Comparison of ENCODE assay signal across 11 cellular contexts in the genomic region with DNA sequence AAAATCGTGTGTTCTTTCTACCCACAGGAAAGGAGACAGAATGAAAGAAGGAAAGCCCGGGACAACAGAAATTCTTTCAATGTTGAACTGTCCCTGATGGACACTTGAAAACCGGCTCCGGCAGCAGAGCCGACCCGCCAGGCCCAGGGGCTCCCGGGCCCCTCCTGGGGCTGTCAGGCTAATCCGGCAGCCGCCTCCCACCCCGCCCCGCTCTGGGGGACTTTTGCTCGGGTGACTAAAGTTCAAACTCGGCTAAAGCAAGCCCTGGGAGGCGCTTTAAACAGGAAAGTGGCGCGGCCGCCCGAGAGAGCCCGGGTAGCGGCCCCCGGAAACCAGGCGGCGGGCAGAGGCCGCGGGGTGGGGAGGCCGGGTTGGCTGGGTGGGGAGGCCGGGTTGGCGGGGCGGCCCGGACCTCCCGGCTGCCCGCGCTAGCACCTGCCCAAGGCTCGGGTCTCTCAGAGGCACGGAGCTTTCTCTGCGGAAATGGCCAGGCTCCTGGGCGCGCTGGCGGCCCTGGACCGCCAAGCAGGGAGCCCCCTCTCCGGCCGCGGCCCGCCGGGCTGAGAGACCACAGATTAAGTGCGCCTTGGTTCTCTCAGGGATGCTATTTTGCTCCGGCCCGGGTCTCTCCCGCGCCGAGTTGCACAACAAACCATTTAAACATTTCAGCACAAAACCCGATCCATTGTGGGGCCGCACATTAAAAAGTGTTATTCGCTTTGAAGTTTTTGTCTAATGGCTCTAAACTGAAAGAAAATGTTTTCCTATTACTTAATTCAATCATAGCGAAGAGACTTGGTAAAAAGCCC. TPM values are rescaled to one million over a fixed set of nuclear protein-coding genes. Genes with fewer than 3 reads are reported as not detected.
A peak's percentile ranks its signal among the peaks of the same experiment; 100 is the strongest.
DNase-seq lines count a peak whose midpoint lies in the region; ATAC-seq, FAIRE-seq and TF ChIP-seq lines count a peak whose summit lies in the region.
"Had no signal": no experiment of that assay in that cellular context is flagged by ENCODE, and none has a peak within 500 bp of the region (broad histone marks: within the 10 kb centered on the region; RNA-seq: fewer than 3 reads in every experiment).

No MANE protein-coding gene starts in this region.

- no peak overlapping the region for H3K18ac ChIP-seq in H1 (ENCODE audit: extremely low read depth, low read length)

- no peak overlapping the region for H4K5ac ChIP-seq in H1 (ENCODE audit: insufficient read length, low read depth, low read length)

- no peaks in the 10 kb centered on the region for H3K9me2 ChIP-seq in OCI-LY7 (ENCODE audit: insufficient read depth, low read length)
- H3K9me2 ChIP-seq in GM23248 (ENCODE audit: insufficient read depth): no peaks in the 10 kb centered on the region

- H3K4me1 Mint-ChIP-seq in activated CD4-positive, alpha-beta T cell treated with anti-CD3 and anti-CD28 coated beads for 36 hours: peaks cover 36% of the 10 kb centered on the region
- H3K4me1 Mint-ChIP-seq in stimulated activated effector memory CD8-positive, alpha-beta T cell treated with anti-CD3 and anti-CD28 coated beads, Interleukin-12 subunit alpha, Interleukin-12 subunit beta, amount 100 ng/mL, for 72 hours: peaks cover 43% of the 10 kb centered on the region

- peaks cover 5% of the 10 kb centered on the region; the same call in 1 of the 2 replicates for H3K23me2 ChIP-seq in H1 (ENCODE audit: low read depth, low read length)

- no peak overlapping the region for H3K56ac ChIP-seq in H1 (replicated peaks; ENCODE audit: insufficient read length, low read depth, low read length)

- H3K27me3 Mint-ChIP-seq in activated CD4-positive, alpha-beta T cell treated with anti-CD3 and anti-CD28 coated beads for 36 hours: peaks cover 57% of the 10 kb centered on the region

- H3K4me3 ChIP-seq in OCI-LY7 (ENCODE audit: low read depth, low read length, poor library complexity, severe bottlenecking) (peak overlapping the region; percentile 29), H1 (ENCODE audit: extremely low read depth in 1 of 4, insufficient read depth in 2 of 4, low read depth in 3 of 4, low read length in 4 of 4) (peak overlapping the region in 2 of 4 experiments; percentile 14 to 54; a peak in 3 of 8 replicates), GM23248 (no peak overlapping the region)
- H3K4me3 ChIP-seq: left lung, SK-N-MC had no signal

- no peak overlapping the region for H3K27ac ChIP-seq in OCI-LY7 (ENCODE audit: low read depth, low read length, poor library complexity, severe bottlenecking)
- no peak overlapping the region for H3K27ac ChIP-seq in H1 (ENCODE audit: low read depth, low read length)
- no peak overlapping the region for H3K27ac ChIP-seq in GM23248
- H3K27ac ChIP-seq: left lung, SK-N-MC had no signal

- CTCF ChIA-PET in activated CD4-positive, alpha-beta T cell treated with anti-CD3 and anti-CD28 coated beads for 36 hours (lab: Charles Lee): interaction anchor here (1.1 to 1.7 kb wide), 4 partner anchors 10 to 41 kb away, joined by 3 to 6 read pairs (median 4); no protein-coding TSS in a partner anchor
- CTCF ChIA-PET in OCI-LY7 (lab: Charles Lee; ENCODE audit: unreplicated experiment): no interaction called here
- CTCF ChIA-PET in H1 (lab: Charles Lee; ENCODE audit: partially characterized antibody): interaction anchor here (0.6 to 14.1 kb wide), 7 partner anchors 13 to 968 kb away, joined by 3 to 154 read pairs (median 3); no protein-coding TSS in a partner anchor

- no peak overlapping the region for H3K14ac ChIP-seq in H1 (ENCODE audit: insufficient read length)

- no peaks in the 10 kb centered on the region for H3K79me1 ChIP-seq in H1 (ENCODE audit: low read depth, low read length)

- no peak overlapping the region for H2BK120ac ChIP-seq in H1 (replicated peaks; ENCODE audit: low read depth, low read length)

- H2BK20ac ChIP-seq in H1 (ENCODE audit: low read length): no peak overlapping the region

- H3K4me1 ChIP-seq in OCI-LY7 (ENCODE audit: insufficient read depth, low read length, poor library complexity, severe bottlenecking) (peaks cover 12% of the 10 kb centered on the region), H1 (replicated peaks in 1 of 4; ENCODE audit: control insufficient read depth in 3 of 4, insufficient read depth in 4 of 4, low read length in 3 of 4) (peaks cover 5 to 31% (median 20%) of the 10 kb centered on the region in 4 experiments), GM23248 (ENCODE audit: insufficient read depth) (no peaks in the 10 kb centered on the region)

- no peak for TF ChIP-seq EP300 in H1 (IDR thresholded peaks at IDR 0.05; ENCODE audit: borderline replicate concordance in 1 of 2, low read depth in 2 of 2, low read length in 2 of 2)

- in situ Hi-C loops in GM23248 (cut with MboI): no loop called here

- intact Hi-C loops in activated CD4-positive, alpha-beta T cell treated with anti-CD3 and anti-CD28 coated beads for 36 hours (cut with DNase I, micrococcal nuclease): loop anchor here (2.0 to 5.0 kb wide), 3 partner anchors 38 to 133 kb away; a partner anchor contains a TSS
- intact Hi-C loops in OCI-LY7 (cut with micrococcal nuclease; ENCODE audit: unreplicated experiment): no loop called here

- BruUV-seq in OCI-LY7 (replicated peaks; lab: Mats Ljungman, UMichigan): no TSS peak

- no peak overlapping the region for H2AK5ac ChIP-seq in H1 (ENCODE audit: low read depth, low read length)

- H3K27ac Mint-ChIP-seq in activated CD4-positive, alpha-beta T cell treated with anti-CD3 and anti-CD28 coated beads for 36 hours: no peak overlapping the region
- no peak overlapping the region for H3K27ac Mint-ChIP-seq in stimulated activated effector memory CD8-positive, alpha-beta T cell treated with anti-CD3 and anti-CD28 coated beads, Interleukin-12 subunit alpha, Interleukin-12 subunit beta, amount 100 ng/mL, for 72 hours

- peaks cover 71 to 80% (median 76%) of the 10 kb centered on the region in 4 experiments for H3K27me3 ChIP-seq in H1 (replicated peaks in 1 of 4; ENCODE audit: control insufficient read depth in 3 of 4, extremely low read depth in 1 of 4, insufficient read depth in 3 of 4, low read length in 3 of 4)
- H3K27me3 ChIP-seq in GM23248 (replicated peaks; ENCODE audit: insufficient read depth): peaks cover 66% of the 10 kb centered on the region

- H4K91ac ChIP-seq in H1 (replicated peaks; ENCODE audit: insufficient read length, low read length): no peak overlapping the region

- no peak for FAIRE-seq in H1 (lab: Jason Lieb, UNC)
- FAIRE-seq in GM19239 (lab: Jason Lieb, UNC): no peak

- TF ChIP-seq CTCF in OCI-LY7 (conservative IDR thresholded peaks at IDR 0.05; ENCODE audit: low read length): no peak
- no peak for TF ChIP-seq CTCF in H1 (IDR thresholded peaks at IDR 0.05; ENCODE audit: control extremely low read depth in 1 of 3, insufficient read depth in 1 of 3, low read depth in 1 of 3, low read length in 3 of 3)

- DNase-seq in activated CD4-positive, alpha-beta T cell treated with anti-CD3 and anti-CD28 coated beads for 36 hours: peak; percentile 40
- no peak for DNase-seq in activated CD4-positive, alpha-beta T cell treated with anti-CD3 and anti-CD28 coated beads for 1 hour
- DNase-seq in OCI-LY7 (ENCODE audit: low spot score) (peak; percentile 13), H1 (ENCODE audit: low read depth in 1 of 2, low spot score in 2 of 2) (peak in 1 of 2 experiments; percentile 63), GM23248 (no peak), NCI-H1105 treated with DMSO at 0.1 percent for 48 hours (lab: John Stamatoyannopoulos, UW) (no peak), GM19239 (ENCODE audit: insufficient read length, low spot score) (no peak)
- no peak for DNase-seq in stimulated activated effector memory CD8-positive, alpha-beta T cell treated with anti-CD3 and anti-CD28 coated beads, Interleukin-12 subunit alpha, Interleukin-12 subunit beta, amount 100 ng/mL, for 72 hours (ENCODE audit: low spot score in 2 of 2)
- DNase-seq: stimulated activated naive CD4-positive, alpha-beta T cell treated with Interleukin-2 at 50 U/mL for 16 hours had no signal

- no peak overlapping the region for H3K23ac ChIP-seq in H1 (ENCODE audit: insufficient read length)

- POLR2A ChIA-PET in activated CD4-positive, alpha-beta T cell treated with anti-CD3 and anti-CD28 coated beads for 36 hours (lab: Charles Lee): interaction anchor here (0.5 kb wide), 1 partner anchor 348 kb away, joined by 3 read pairs; no protein-coding TSS in a partner anchor
- POLR2A ChIA-PET in OCI-LY7 (lab: Charles Lee) (interaction anchor here (0.7 kb wide), 1 partner anchor 816 kb away, joined by 3 read pairs; no protein-coding TSS in a partner anchor), H1 (lab: Charles Lee; ENCODE audit: partially characterized antibody) (interaction anchor here (0.9 to 1.2 kb wide), 3 partner anchors 32 to 137 kb away, joined by 3 read pairs; no protein-coding TSS in a partner anchor)

- H3K4me2 ChIP-seq in OCI-LY7 (ENCODE audit: low read length) (peak overlapping the region; percentile 37), H1 (ENCODE audit: insufficient read depth in 1 of 2, low read depth in 2 of 2, low read length in 2 of 2) (peak overlapping the region; percentile 49 to 65), GM23248 (ENCODE audit: unreplicated experiment) (no peak overlapping the region)

- no peaks in the 10 kb centered on the region for H3K36me3 Mint-ChIP-seq in activated CD4-positive, alpha-beta T cell treated with anti-CD3 and anti-CD28 coated beads for 36 hours (ENCODE audit: low read depth)
- H3K36me3 Mint-ChIP-seq in stimulated activated effector memory CD8-positive, alpha-beta T cell treated with anti-CD3 and anti-CD28 coated beads, Interleukin-12 subunit alpha, Interleukin-12 subunit beta, amount 100 ng/mL, for 72 hours: no peaks in the 10 kb centered on the region

- no peak overlapping the region for H3K9ac ChIP-seq in H1 (replicated peaks in 1 of 4; ENCODE audit: extremely low read depth in 1 of 4, low read depth in 3 of 4, low read length in 3 of 4)
- no peak overlapping the region for H3K9ac ChIP-seq in GM23248

- ATAC-seq in activated CD4-positive, alpha-beta T cell treated with anti-CD3 and anti-CD28 coated beads for 36 hours: peak; percentile 40
- peak; percentile 34 for ATAC-seq in stimulated activated effector memory CD8-positive, alpha-beta T cell treated with anti-CD3 and anti-CD28 coated beads, Interleukin-12 subunit alpha, Interleukin-12 subunit beta, amount 100 ng/mL, for 72 hours
- ATAC-seq: left lung had no signal

- 4% methylated on average over 36 of the region's 55 CpGs; no CpG with 5 or more reads in 1 of the 2 experiments for WGBS in H1 (ENCODE audit: extremely low coverage in 1 of 2, insufficient coverage in 1 of 2, insufficient read length in 1 of 2, insufficient replicate concordance in 2 of 2, low coverage in 1 of 2, low lambda C conversion rate in 2 of 2, missing lambda C conversion rate in 1 of 2), 2 experiments
- WGBS in GM23248 (ENCODE audit: low coverage in 1 of 2, low lambda C conversion rate in 2 of 2, missing lambda C conversion rate in 2 of 2), 2 experiments: 2 to 3% methylated on average over 27 to 35 of the region's 55 CpGs

- no peak for TF ChIP-seq POLR2A in H1 (IDR thresholded peaks at IDR 0.05; ENCODE audit: control extremely low read depth in 1 of 2, low read depth in 2 of 2, low read length in 2 of 2)

- H2BK15ac ChIP-seq in H1 (ENCODE audit: low read length): no peak overlapping the region

- no peak overlapping the region for H3K4ac ChIP-seq in H1 (replicated peaks; ENCODE audit: insufficient read length, low read depth, low read length)

- no peak for TF ChIP-seq RAD21 in H1 (IDR thresholded peaks at IDR 0.05 in 1 of 2, conservative IDR thresholded peaks at IDR 0.05 in 1 of 2; ENCODE audit: low read depth in 2 of 2, low read length in 2 of 2)

- no peak overlapping the region for H2BK5ac ChIP-seq in H1 (ENCODE audit: low read depth, low read length)

- no peaks in the 10 kb centered on the region for H3K9me3 Mint-ChIP-seq in activated CD4-positive, alpha-beta T cell treated with anti-CD3 and anti-CD28 coated beads for 36 hours (ENCODE audit: low read depth)
- H3K9me3 Mint-ChIP-seq in stimulated activated effector memory CD8-positive, alpha-beta T cell treated with anti-CD3 and anti-CD28 coated beads, Interleukin-12 subunit alpha, Interleukin-12 subunit beta, amount 100 ng/mL, for 72 hours: no peaks in the 10 kb centered on the region

- H2BK12ac ChIP-seq in H1 (ENCODE audit: low read depth, low read length): no peak overlapping the region

- peak overlapping the region; percentile 94 for H2AFZ ChIP-seq in OCI-LY7 (ENCODE audit: low read length)
- H2AFZ ChIP-seq in H1 (ENCODE audit: low read length): no peak overlapping the region
- H2AFZ ChIP-seq in GM23248: no peak overlapping the region

- peak overlapping the region; percentile 28 for H3K4me3 Mint-ChIP-seq in activated CD4-positive, alpha-beta T cell treated with anti-CD3 and anti-CD28 coated beads for 36 hours
- H3K4me3 Mint-ChIP-seq in stimulated activated effector memory CD8-positive, alpha-beta T cell treated with anti-CD3 and anti-CD28 coated beads, Interleukin-12 subunit alpha, Interleukin-12 subunit beta, amount 100 ng/mL, for 72 hours: peak overlapping the region; percentile 79

- no peaks in the 10 kb centered on the region for H3K79me2 ChIP-seq in OCI-LY7 (ENCODE audit: insufficient read depth, low read depth, low read length)
- no peaks in the 10 kb centered on the region for H3K79me2 ChIP-seq in H1 (ENCODE audit: control insufficient read depth in 1 of 2, insufficient read depth in 2 of 2, low read length in 2 of 2)
- H3K79me2 ChIP-seq in GM23248 (ENCODE audit: insufficient read depth): no peaks in the 10 kb centered on the region

- no peaks in the 10 kb centered on the region for H4K20me1 ChIP-seq in OCI-LY7 (ENCODE audit: insufficient read depth, low read length)
- H4K20me1 ChIP-seq in H1 (replicated peaks in 1 of 2; ENCODE audit: control insufficient read depth in 1 of 2, insufficient read depth in 2 of 2, low read length in 2 of 2): peaks cover 20 to 30% of the 10 kb centered on the region in 2 experiments
- H4K20me1 ChIP-seq in GM23248 (ENCODE audit: insufficient read depth): no peaks in the 10 kb centered on the region

- H3F3A ChIP-seq in GM23248 (ENCODE audit: insufficient read depth): no peaks in the 10 kb centered on the region

- no peak overlapping the region for H4K8ac ChIP-seq in H1 (ENCODE audit: extremely low read depth, insufficient read depth, low read length)

- H3K9me3 ChIP-seq in OCI-LY7 (ENCODE audit: low read length): no peaks in the 10 kb centered on the region
- no peaks in the 10 kb centered on the region for H3K9me3 ChIP-seq in H1 (ENCODE audit: insufficient read depth in 2 of 2, low read depth in 1 of 2, low read length in 1 of 2)
- no peaks in the 10 kb centered on the region for H3K9me3 ChIP-seq in GM23248 (ENCODE audit: low read depth)
- H3K9me3 ChIP-seq: left lung had no signal

- H3K36me3 ChIP-seq in OCI-LY7 (ENCODE audit: insufficient read depth, low read length): no peaks in the 10 kb centered on the region
- H3K36me3 ChIP-seq in H1 (ENCODE audit: control insufficient read depth in 2 of 4, insufficient read depth in 4 of 4, low read length in 3 of 4): peaks cover 0 to 4% (median 0%) of the 10 kb centered on the region in 4 experiments; a peak in 1 of 8 replicates
- no peaks in the 10 kb centered on the region for H3K36me3 ChIP-seq in GM23248 (ENCODE audit: low read depth)
- H3K36me3 ChIP-seq: left lung had no signal

RNA-seq across cellular contexts. Expression of a gene that starts 2.6 kb away (rescaled TPM):
- not detected for total RNA-seq in activated CD4-positive, alpha-beta T cell treated with anti-CD3 and anti-CD28 coated beads for 36 hours
- not detected in 2 replicates for total RNA-seq in OCI-LY7 (2014; rRNA removed; shearing (Covaris generic))
- not detected in 2 replicates for total RNA-seq in OCI-LY7 (2022)
- total RNA-seq in H1 (2021; fragmentation: NEBNext Ultra II Directional; extraction: Animal tissue kit (Norgen Biotek cat#: 25700)): not detected in 2 replicates
- polyA plus RNA-seq in H1 (2011; rRNA removed) (0.08 TPM in 1 of 2 replicates, not detected in the other), GM23248 (2016; fragmentation: Nextera tagmentation; extraction: Ambion mirVana) (not detected in 2 replicates)
- not detected for polyA plus RNA-seq in H1 (2011; cell fraction: cytosol; rRNA removed)
- polyA plus RNA-seq in H1 (2011; cell fraction: nucleus; rRNA removed): not detected
- polyA plus RNA-seq in H1 (2012, experiment 1 of 2): not detected in 4 replicates
- polyA plus RNA-seq in H1 (2012, experiment 2 of 2): not detected
- polyA plus RNA-seq in H1 (2013, experiment 1 of 2): not detected
- polyA plus RNA-seq in H1 (2013, experiment 2 of 2): not detected
- polyA minus RNA-seq in H1 (2011; rRNA and poly(A)+ RNA removed): not detected in 2 replicates
- polyA minus RNA-seq in H1 (2011; cell fraction: cytosol; rRNA and poly(A)+ RNA removed): not detected
- polyA minus RNA-seq in H1 (2011; cell fraction: nucleus; rRNA and poly(A)+ RNA removed): not detected
- not detected in 2 replicates for total RNA-seq in GM23248 (2014; rRNA removed; shearing (Covaris generic))
- total RNA-seq: left lung had no signal

Comparison
In these comparisons a context has a peak if more than half of its experiments do, and no peak if none do; other contexts are left out.
1. DNase-seq: peak in activated CD4-positive, alpha-beta T cell treated with anti-CD3 and anti-CD28 coated beads for 36 hours (single experiment) and OCI-LY7 (single experiment); none in activated CD4-positive, alpha-beta T cell treated with anti-CD3 and anti-CD28 coated beads for 1 hour (single experiment), stimulated activated effector memory CD8-positive, alpha-beta T cell treated with anti-CD3 and anti-CD28 coated beads, Interleukin-12 subunit alpha, Interleukin-12 subunit beta, amount 100 ng/mL, for 72 hours (0 of 2), GM23248 (single experiment), NCI-H1105 treated with DMSO at 0.1 percent for 48 hours (single experiment) and GM19239 (single experiment).